18 cellular contexts compared by ENCODE assay signal in genomic region chr6:163463795-163464194, GRCh38.
"Had no signal": no experiment of that assay in that cellular context is flagged by ENCODE, and none has a peak within 500 bp of the region (broad histone marks: within the 10 kb centered on the region; RNA-seq: fewer than 3 reads in every experiment).

No MANE protein-coding gene starts in this region.

- H3K4me3 ChIP-seq: hepatocyte, prostate gland, spleen, uterus had no signal

- H3K9me3 ChIP-seq: prostate gland, spleen, uterus had no signal

- H2AFZ ChIP-seq: hepatocyte, parathyroid adenoma had no signal

- H3K27me3 ChIP-seq: foreskin keratinocyte, hepatocyte, spleen, uterus had no signal

- H3K9ac ChIP-seq: parathyroid adenoma had no signal

- ATAC-seq: foreskin keratinocyte; left cardiac atrium; naive thymus-derived CD4-positive, alpha-beta T cell; sciatic nerve had no signal

- FAIRE-seq: colon, endothelial cell of umbilical vein, kidney had no signal

- H3K4me1 ChIP-seq: prostate gland had no signal

- H3K36me3 ChIP-seq: prostate gland, spleen, uterus had no signal

- DNase-seq: erythroblast; foreskin keratinocyte; head of caudate nucleus; kidney; left cardiac atrium; naive thymus-derived CD4-positive, alpha-beta T cell; nephron progenitor cell; retina; spleen; stimulated activated CD4-positive, alpha-beta T cell treated with anti-CD3 and anti-CD28 coated beads, Interleukin-15, amount 100 ng/mL, for 24 hours; stimulated activated naive CD4-positive, alpha-beta T cell treated with Interleukin-2 at 50 U/mL for 16 hours; uterus had no signal

- H3K4me2 ChIP-seq: hepatocyte had no signal

- H3K27ac ChIP-seq: foreskin keratinocyte, hepatocyte, parathyroid adenoma, prostate gland, spleen, uterus had no signal
